In the genomic region with DNA sequence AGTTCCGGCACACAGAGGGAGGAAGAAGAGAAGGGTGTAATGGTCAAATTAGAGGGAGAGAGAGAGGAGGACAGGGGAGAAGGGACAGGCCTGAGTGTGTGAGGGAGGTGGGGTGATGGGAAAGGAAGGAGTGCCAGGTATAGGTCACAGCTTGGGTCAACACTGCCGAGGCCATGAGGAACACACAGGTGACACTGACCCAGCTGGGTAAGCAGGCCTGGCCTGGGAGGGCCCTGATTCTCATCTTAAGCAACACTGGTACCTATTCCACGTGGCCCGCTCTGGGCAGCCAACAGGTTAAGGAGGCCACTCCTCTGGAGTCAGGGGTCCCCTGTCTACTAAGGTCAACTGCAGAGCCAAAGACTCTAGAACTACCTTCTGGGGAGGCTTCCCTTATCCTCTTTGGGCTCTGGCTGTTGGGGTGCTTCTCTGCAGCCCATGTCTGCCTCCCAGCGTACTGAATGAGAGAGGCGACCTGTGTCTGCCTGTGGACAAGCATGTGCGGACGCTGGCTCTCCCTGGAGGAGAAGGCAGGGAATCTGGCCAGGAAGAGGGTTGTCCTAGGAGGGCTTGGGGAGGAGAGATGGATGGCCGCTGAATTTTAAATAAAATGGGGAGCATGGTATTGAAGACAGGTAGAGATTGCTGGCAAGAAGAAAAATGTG, we compare ENCODE assay signal across 1 cellular context.
TF ChIP-seq lines count a peak whose summit lies in the region.

No MANE protein-coding gene starts in this region.

TF ChIP-seq in HepG2, 621 proteins besides CTCF, POLR2A, EP300 and RAD21:
- TF ChIP-seq ZFP1 (CRISPR knock-in tag; IDR thresholded peaks at IDR 0.05) (no peak), NFYC (CRISPR knock-in tag; IDR thresholded peaks at IDR 0.05) (no peak), ARHGAP35 (CRISPR knock-in tag; IDR thresholded peaks at IDR 0.05; ENCODE audit: borderline replicate concordance) (no peak), ZNF672 (CRISPR knock-in tag; IDR thresholded peaks at IDR 0.05) (no peak), BORCS8-MEF2B (CRISPR knock-in tag; IDR thresholded peaks at IDR 0.05) (no peak), JUN (CRISPR knock-in tag; IDR thresholded peaks at IDR 0.05) (no peak), ZNF329 (CRISPR knock-in tag; IDR thresholded peaks at IDR 0.05; ENCODE audit: low read depth) (no peak), ZBTB7B (CRISPR knock-in tag; IDR thresholded peaks at IDR 0.05) (no peak), FIP1L1 (IDR thresholded peaks at IDR 0.05; ENCODE audit: borderline replicate concordance, insufficient read depth, low read depth, low read length) (no peak), POLR2G (IDR thresholded peaks at IDR 0.05; ENCODE audit: low read depth, low read length) (no peak), SSRP1 (CRISPR knock-in tag; IDR thresholded peaks at IDR 0.05) (no peak), NFRKB (IDR thresholded peaks at IDR 0.05) (no peak), ZNF292 (CRISPR knock-in tag; IDR thresholded peaks at IDR 0.05; ENCODE audit: borderline replicate concordance, low read depth) (no peak), ZNF33B (CRISPR knock-in tag; IDR thresholded peaks at IDR 0.05) (no peak), ZNF160 (CRISPR knock-in tag; IDR thresholded peaks at IDR 0.05) (no peak), ZNF496 (CRISPR knock-in tag; IDR thresholded peaks at IDR 0.05; ENCODE audit: insufficient replicate concordance) (no peak)
- TF ChIP-seq, protein P1, sequence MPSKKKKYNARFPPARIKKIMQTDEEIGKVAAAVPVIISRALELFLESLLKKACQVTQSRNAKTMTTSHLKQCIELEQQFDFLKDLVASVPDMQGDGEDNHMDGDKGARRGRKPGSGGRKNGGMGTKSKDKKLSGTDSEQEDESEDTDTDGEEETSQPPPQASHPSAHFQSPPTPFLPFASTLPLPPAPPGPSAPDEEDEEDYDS (CRISPR knock-in tag; IDR thresholded peaks at IDR 0.05): no peak
- TF ChIP-seq, protein P2, sequence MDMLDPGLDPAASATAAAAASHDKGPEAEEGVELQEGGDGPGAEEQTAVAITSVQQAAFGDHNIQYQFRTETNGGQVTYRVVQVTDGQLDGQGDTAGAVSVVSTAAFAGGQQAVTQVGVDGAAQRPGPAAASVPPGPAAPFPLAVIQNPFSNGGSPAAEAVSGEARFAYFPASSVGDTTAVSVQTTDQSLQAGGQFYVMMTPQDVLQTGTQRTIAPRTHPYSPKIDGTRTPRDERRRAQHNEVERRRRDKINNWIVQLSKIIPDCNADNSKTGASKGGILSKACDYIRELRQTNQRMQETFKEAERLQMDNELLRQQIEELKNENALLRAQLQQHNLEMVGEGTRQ (IDR thresholded peaks at IDR 0.05; ENCODE audit: low read depth, low read length): no peak
- TF ChIP-seq, protein P2 (CRISPR knock-in tag; IDR thresholded peaks at IDR 0.05; ENCODE audit: borderline replicate concordance): no peak
- TF ChIP-seq, protein P3, sequence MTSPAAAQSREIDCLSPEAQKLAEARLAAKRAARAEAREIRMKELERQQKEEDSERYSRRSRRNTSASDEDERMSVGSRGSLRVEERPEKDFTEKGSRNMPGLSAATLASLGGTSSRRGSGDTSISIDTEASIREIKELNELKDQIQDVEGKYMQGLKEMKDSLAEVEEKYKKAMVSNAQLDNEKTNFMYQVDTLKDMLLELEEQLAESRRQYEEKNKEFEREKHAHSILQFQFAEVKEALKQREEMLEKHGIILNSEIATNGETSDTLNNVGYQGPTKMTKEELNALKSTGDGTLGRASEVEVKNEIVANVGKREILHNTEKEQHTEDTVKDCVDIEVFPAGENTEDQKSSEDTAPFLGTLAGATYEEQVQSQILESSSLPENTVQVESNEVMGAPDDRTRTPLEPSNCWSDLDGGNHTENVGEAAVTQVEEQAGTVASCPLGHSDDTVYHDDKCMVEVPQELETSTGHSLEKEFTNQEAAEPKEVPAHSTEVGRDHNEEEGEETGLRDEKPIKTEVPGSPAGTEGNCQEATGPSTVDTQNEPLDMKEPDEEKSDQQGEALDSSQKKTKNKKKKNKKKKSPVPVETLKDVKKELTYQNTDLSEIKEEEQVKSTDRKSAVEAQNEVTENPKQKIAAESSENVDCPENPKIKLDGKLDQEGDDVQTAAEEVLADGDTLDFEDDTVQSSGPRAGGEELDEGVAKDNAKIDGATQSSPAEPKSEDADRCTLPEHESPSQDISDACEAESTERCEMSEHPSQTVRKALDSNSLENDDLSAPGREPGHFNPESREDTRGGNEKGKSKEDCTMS (CRISPR knock-in tag; conservative IDR thresholded peaks at IDR 0.05): no peak
- TF ChIP-seq, protein P4, sequence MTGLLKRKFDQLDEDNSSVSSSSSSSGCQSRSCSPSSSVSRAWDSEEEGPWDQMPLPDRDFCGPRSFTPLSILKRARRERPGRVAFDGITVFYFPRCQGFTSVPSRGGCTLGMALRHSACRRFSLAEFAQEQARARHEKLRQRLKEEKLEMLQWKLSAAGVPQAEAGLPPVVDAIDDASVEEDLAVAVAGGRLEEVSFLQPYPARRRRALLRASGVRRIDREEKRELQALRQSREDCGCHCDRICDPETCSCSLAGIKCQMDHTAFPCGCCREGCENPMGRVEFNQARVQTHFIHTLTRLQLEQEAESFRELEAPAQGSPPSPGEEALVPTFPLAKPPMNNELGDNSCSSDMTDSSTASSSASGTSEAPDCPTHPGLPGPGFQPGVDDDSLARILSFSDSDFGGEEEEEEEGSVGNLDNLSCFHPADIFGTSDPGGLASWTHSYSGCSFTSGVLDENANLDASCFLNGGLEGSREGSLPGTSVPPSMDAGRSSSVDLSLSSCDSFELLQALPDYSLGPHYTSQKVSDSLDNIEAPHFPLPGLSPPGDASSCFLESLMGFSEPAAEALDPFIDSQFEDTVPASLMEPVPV (CRISPR knock-in tag; IDR thresholded peaks at IDR 0.05): no peak
TF ChIP-seq in HepG2: peak in this region for 0.
